ENCODE assay signal across 8 cellular contexts in genomic region chr16:55257971-55258613, GRCh38.
DNase-seq lines count a peak whose midpoint lies in the region; ATAC-seq and TF ChIP-seq lines count a peak whose summit lies in the region.

No MANE protein-coding gene starts in this region.

- H3K4me1 ChIP-seq in mucosa of descending colon (ENCODE audit: low read depth) (no peaks in the 10 kb centered on the region), upper lobe of right lung (no peaks in the 10 kb centered on the region)

- TF ChIP-seq CTCF in AG10803 (conservative IDR thresholded peaks at IDR 0.05; ENCODE audit: low read length) (peak; percentile 91), mucosa of descending colon (IDR thresholded peaks at IDR 0.05) (peak; percentile 67), upper lobe of right lung (IDR thresholded peaks at IDR 0.05) (peak; percentile 75)

- H3K27ac ChIP-seq in upper lobe of right lung = no peak overlapping the region

- H3K36me3 ChIP-seq in mucosa of descending colon (ENCODE audit: low read depth) (no peaks in the 10 kb centered on the region), upper lobe of right lung (no peaks in the 10 kb centered on the region)

- intact Hi-C loops in mucosa of descending colon (cut with DNase I, micrococcal nuclease) (no loop called here), upper lobe of right lung (cut with DNase I) (no loop called here)

- DNase-seq in AG10803 (ENCODE audit: low read depth) (peak; percentile 71), T-helper 1 cell (peak in 3 of 5 donors; percentile 6 to 25 (median 11)), dedifferentiated amniotic fluid mesenchymal stem cell (ENCODE audit: extremely low spot score) (peak; percentile 31), mucosa of descending colon (peak; percentile 61 to 86 (median 84)), upper lobe of right lung (peak; percentile 86)

- H3K9me3 ChIP-seq in mucosa of descending colon (no peaks in the 10 kb centered on the region), upper lobe of right lung (no peaks in the 10 kb centered on the region)

- ATAC-seq in GM18519 (IDR thresholded peaks at IDR 0.05; ENCODE audit: low FRiP score, unreplicated experiment) (peak; percentile 75), HG03432 (IDR thresholded peaks at IDR 0.05; ENCODE audit: unreplicated experiment) (peak; percentile 87), mucosa of descending colon (peak; percentile 98), upper lobe of right lung (peak; percentile 98), HG03135 (IDR thresholded peaks at IDR 0.05; ENCODE audit: unreplicated experiment) (no peak)

- H3K4me3 ChIP-seq in AG10803 (ENCODE audit: low read length) (no peak overlapping the region), mucosa of descending colon (no peak overlapping the region), upper lobe of right lung (no peak overlapping the region)

- H3K27me3 ChIP-seq in upper lobe of right lung = peaks cover 6% of the 10 kb centered on the region

Comparison
In these comparisons a context has a peak if more than half of its experiments do, and no peak if none do; other contexts are left out.
1. DNase-seq: peak in every context shown above with its lines; median percentile 86 in upper lobe of right lung; 84 in mucosa of descending colon; 71 in AG10803; 31 in dedifferentiated amniotic fluid mesenchymal stem cell; 11 in T-helper 1 cell.